1 cellular context compared by ENCODE assay signal in the genomic region with DNA sequence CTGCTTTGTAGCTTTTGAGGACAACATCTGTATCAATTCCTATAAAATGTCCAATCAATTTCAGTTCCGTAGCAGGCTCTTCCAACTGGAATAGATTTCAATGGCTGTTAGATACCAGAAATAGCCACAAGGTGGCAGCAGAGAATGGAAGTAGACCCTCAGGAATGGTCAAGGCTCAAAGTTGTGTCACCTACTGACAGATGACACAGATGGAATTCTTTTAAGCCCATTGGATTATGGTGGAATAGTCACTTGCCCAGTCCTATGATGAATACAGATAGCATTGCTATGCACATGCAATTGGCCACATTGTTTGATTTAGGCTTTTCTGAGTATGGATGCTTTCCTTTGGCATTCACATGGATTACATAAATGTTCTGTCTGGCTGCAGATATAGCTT.
TF ChIP-seq lines count a peak whose summit lies in the region.

No MANE protein-coding gene starts in this region.

TF ChIP-seq in GM12878, 131 proteins besides CTCF, POLR2A, EP300 and RAD21 (continued from another document):
- TF ChIP-seq IKZF2 (IDR thresholded peaks at IDR 0.05) (0 out of 4 replicates have a peak, but pooled peaks of 1 of the 2 experiments have one; percentile 19), SMC3 (IDR thresholded peaks at IDR 0.05; ENCODE audit: borderline replicate concordance, low read length) (peak; percentile 82), YY1 (IDR thresholded peaks at IDR 0.05; ENCODE audit: low read depth, low read length) (peak; percentile 74; the same call in 1 of the 2 replicates), BRCA1 (IDR thresholded peaks at IDR 0.05; ENCODE audit: low read depth, low read length) (no peak), MXI1 (IDR thresholded peaks at IDR 0.05; ENCODE audit: low read depth, low read length) (no peak), NR2C1 (IDR thresholded peaks at IDR 0.05) (no peak), CEBPB (IDR thresholded peaks at IDR 0.05; ENCODE audit: borderline replicate concordance in 1 of 2, low read depth in 2 of 2, low read length in 2 of 2) (no peak), CBX5 (IDR thresholded peaks at IDR 0.05; ENCODE audit: low read depth) (no peak), IRF4 (IDR thresholded peaks at IDR 0.05; ENCODE audit: low read depth, low read length) (no peak), STAT1 (conservative IDR thresholded peaks at IDR 0.05) (no peak), BHLHE40 (IDR thresholded peaks at IDR 0.05; ENCODE audit: borderline replicate concordance in 1 of 2, low read depth in 2 of 2, low read length in 1 of 2) (no peak), YBX1 (IDR thresholded peaks at IDR 0.05) (no peak), IKZF1 (conservative IDR thresholded peaks at IDR 0.05) (peak; percentile 23; the same call in 1 of the 2 replicates), EGR1 (IDR thresholded peaks at IDR 0.05; ENCODE audit: borderline replicate concordance in 1 of 2, low read depth in 2 of 2, low read length in 2 of 2) (no peak), JUND (IDR thresholded peaks at IDR 0.05; ENCODE audit: low read depth, low read length) (no peak), CREB1 (IDR thresholded peaks at IDR 0.05; ENCODE audit: low read depth) (peak; percentile 76; the same call in 1 of the 2 replicates), SRF (IDR thresholded peaks at IDR 0.05; ENCODE audit: low read depth in 2 of 2, low read length in 2 of 2) (no peak), BACH1 (IDR thresholded peaks at IDR 0.05; ENCODE audit: borderline replicate concordance) (no peak), SPI1 (IDR thresholded peaks at IDR 0.05; ENCODE audit: borderline replicate concordance, insufficient read depth, low read depth, low read length) (no peak), PML (IDR thresholded peaks at IDR 0.05; ENCODE audit: low read length) (no peak), EED (IDR thresholded peaks at IDR 0.05; ENCODE audit: low read depth) (no peak), CHD1 (IDR thresholded peaks at IDR 0.05; ENCODE audit: low read depth, low read length) (no peak), KAT2A (conservative IDR thresholded peaks at IDR 0.05; ENCODE audit: control insufficient read depth, low read depth, low read length) (no peak), ETV6 (conservative IDR thresholded peaks at IDR 0.05 in 1 of 2, IDR thresholded peaks at IDR 0.05 in 1 of 2; ENCODE audit: borderline replicate concordance in 1 of 2, low read depth in 1 of 2) (no peak), NFXL1 (IDR thresholded peaks at IDR 0.05; ENCODE audit: borderline replicate concordance) (no peak), FOS (IDR thresholded peaks at IDR 0.05; ENCODE audit: borderline replicate concordance, extremely low read depth, insufficient read length) (no peak), MTA3 (IDR thresholded peaks at IDR 0.05; ENCODE audit: borderline replicate concordance, low read length) (no peak), BMI1 (IDR thresholded peaks at IDR 0.05; ENCODE audit: borderline replicate concordance) (no peak), CREM (IDR thresholded peaks at IDR 0.05; ENCODE audit: low read depth) (0 out of 2 replicates have a peak, but pooled peaks have one; percentile 13), HDAC6 (IDR thresholded peaks at IDR 0.05; ENCODE audit: unreplicated experiment) (no peak), RFX5 (IDR thresholded peaks at IDR 0.05; ENCODE audit: low read depth, low read length) (peak; percentile 92), RCOR1 (conservative IDR thresholded peaks at IDR 0.05; ENCODE audit: low read depth, low read length) (no peak), ZNF24 (IDR thresholded peaks at IDR 0.05) (no peak)
- TF ChIP-seq, protein P1, sequence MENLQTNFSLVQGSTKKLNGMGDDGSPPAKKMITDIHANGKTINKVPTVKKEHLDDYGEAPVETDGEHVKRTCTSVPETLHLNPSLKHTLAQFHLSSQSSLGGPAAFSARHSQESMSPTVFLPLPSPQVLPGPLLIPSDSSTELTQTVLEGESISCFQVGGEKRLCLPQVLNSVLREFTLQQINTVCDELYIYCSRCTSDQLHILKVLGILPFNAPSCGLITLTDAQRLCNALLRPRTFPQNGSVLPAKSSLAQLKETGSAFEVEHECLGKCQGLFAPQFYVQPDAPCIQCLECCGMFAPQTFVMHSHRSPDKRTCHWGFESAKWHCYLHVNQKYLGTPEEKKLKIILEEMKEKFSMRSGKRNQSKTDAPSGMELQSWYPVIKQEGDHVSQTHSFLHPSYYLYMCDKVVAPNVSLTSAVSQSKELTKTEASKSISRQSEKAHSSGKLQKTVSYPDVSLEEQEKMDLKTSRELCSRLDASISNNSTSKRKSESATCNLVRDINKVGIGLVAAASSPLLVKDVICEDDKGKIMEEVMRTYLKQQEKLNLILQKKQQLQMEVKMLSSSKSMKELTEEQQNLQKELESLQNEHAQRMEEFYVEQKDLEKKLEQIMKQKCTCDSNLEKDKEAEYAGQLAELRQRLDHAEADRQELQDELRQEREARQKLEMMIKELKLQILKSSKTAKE (IDR thresholded peaks at IDR 0.05; ENCODE audit: low read depth, poor library complexity, severe bottlenecking) = no peak
- TF ChIP-seq, protein P2, sequence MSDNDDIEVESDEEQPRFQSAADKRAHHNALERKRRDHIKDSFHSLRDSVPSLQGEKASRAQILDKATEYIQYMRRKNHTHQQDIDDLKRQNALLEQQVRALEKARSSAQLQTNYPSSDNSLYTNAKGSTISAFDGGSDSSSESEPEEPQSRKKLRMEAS (IDR thresholded peaks at IDR 0.05; ENCODE audit: low read depth, low read length) = no peak
- TF ChIP-seq, protein P3, sequence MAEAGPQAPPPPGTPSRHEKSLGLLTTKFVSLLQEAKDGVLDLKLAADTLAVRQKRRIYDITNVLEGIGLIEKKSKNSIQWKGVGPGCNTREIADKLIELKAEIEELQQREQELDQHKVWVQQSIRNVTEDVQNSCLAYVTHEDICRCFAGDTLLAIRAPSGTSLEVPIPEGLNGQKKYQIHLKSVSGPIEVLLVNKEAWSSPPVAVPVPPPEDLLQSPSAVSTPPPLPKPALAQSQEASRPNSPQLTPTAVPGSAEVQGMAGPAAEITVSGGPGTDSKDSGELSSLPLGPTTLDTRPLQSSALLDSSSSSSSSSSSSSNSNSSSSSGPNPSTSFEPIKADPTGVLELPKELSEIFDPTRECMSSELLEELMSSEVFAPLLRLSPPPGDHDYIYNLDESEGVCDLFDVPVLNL (IDR thresholded peaks at IDR 0.05; ENCODE audit: low read depth, low read length) = no peak
- TF ChIP-seq, protein P4, sequence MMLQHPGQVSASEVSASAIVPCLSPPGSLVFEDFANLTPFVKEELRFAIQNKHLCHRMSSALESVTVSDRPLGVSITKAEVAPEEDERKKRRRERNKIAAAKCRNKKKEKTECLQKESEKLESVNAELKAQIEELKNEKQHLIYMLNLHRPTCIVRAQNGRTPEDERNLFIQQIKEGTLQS (IDR thresholded peaks at IDR 0.05; ENCODE audit: borderline replicate concordance, extremely low read depth, low read depth, low read length) = no peak
- TF ChIP-seq, protein P5, sequence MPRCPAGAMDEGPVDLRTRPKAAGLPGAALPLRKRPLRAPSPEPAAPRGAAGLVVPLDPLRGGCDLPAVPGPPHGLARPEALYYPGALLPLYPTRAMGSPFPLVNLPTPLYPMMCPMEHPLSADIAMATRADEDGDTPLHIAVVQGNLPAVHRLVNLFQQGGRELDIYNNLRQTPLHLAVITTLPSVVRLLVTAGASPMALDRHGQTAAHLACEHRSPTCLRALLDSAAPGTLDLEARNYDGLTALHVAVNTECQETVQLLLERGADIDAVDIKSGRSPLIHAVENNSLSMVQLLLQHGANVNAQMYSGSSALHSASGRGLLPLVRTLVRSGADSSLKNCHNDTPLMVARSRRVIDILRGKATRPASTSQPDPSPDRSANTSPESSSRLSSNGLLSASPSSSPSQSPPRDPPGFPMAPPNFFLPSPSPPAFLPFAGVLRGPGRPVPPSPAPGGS (IDR thresholded peaks at IDR 0.05; ENCODE audit: borderline replicate concordance, insufficient read depth, low read depth, low read length, poor library complexity, severe bottlenecking) = no peak
- TF ChIP-seq, protein P6, sequence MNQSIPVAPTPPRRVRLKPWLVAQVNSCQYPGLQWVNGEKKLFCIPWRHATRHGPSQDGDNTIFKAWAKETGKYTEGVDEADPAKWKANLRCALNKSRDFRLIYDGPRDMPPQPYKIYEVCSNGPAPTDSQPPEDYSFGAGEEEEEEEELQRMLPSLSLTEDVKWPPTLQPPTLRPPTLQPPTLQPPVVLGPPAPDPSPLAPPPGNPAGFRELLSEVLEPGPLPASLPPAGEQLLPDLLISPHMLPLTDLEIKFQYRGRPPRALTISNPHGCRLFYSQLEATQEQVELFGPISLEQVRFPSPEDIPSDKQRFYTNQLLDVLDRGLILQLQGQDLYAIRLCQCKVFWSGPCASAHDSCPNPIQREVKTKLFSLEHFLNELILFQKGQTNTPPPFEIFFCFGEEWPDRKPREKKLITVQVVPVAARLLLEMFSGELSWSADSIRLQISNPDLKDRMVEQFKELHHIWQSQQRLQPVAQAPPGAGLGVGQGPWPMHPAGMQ (IDR thresholded peaks at IDR 0.05; ENCODE audit: borderline replicate concordance) = no peak
